In the genomic region with DNA sequence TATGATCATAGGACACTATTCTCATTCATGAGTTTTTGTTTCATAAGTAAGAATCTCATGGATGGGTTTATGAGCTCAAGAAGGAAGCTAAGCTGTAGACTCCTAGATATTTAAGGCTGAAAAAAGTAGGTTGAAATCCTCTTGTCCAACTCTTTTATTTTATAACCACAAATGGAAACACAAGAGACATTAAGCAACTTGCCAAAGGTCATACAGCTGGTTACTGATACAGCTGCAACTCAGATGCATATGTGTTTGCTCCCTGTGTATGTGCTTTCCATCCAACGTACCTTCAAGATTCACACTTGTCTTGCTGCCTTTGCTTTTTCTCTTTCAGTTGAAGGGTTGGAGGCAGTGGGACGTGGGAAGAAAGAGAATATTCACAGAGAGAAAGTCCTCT, we compare ENCODE assay signal across 16 cellular contexts.
DNase-seq lines count a peak whose midpoint lies in the region; ATAC-seq and TF ChIP-seq lines count a peak whose summit lies in the region.
"Had no signal": no experiment of that assay in that cellular context is flagged by ENCODE, and none has a peak within 500 bp of the region (broad histone marks: within the 10 kb centered on the region; RNA-seq: fewer than 3 reads in every experiment).

No MANE protein-coding gene starts in this region.

- intact Hi-C loops in activated T-helper 2 cell treated with anti-CD3 and anti-CD28 coated beads, Interferon-gamma antibody, Interleukin-2, Interleukin-4, amounts not matched to agents 10 μg/mL and 5 μg/mL and 100 μg/mL, durations not matched to agents 14 hours and 24 hours and 36 hours (cut with micrococcal nuclease): no loop called here

- peak overlapping the region; percentile 74 for H3K27ac Mint-ChIP-seq in stimulated activated naive CD8-positive, alpha-beta T cell treated with anti-CD3 and anti-CD28 coated beads, Interleukin-15, Interleukin-2, amounts not matched to agents 100 ng/mL and 50 ng/mL, for 24 hours
- H3K27ac Mint-ChIP-seq in activated T-helper 2 cell treated with anti-CD3 and anti-CD28 coated beads, Interferon-gamma antibody, Interleukin-2, Interleukin-4, amounts not matched to agents 10 μg/mL and 5 μg/mL and 100 μg/mL, durations not matched to agents 14 hours and 24 hours and 36 hours: no peak overlapping the region
- H3K27ac Mint-ChIP-seq: activated CD4-positive, alpha-beta T cell treated with anti-CD3 and anti-CD28 coated beads, Interleukin-2, amount 10 ng/mL, durations not matched to agents 7 days and 5 days; CD14-positive monocyte; immature natural killer cell had no signal

- H3K9me3 Mint-ChIP-seq in stimulated activated naive CD8-positive, alpha-beta T cell treated with anti-CD3 and anti-CD28 coated beads, Interleukin-15, Interleukin-2, amounts not matched to agents 100 ng/mL and 50 ng/mL, for 24 hours: peaks cover 5% of the 10 kb centered on the region
- no peaks in the 10 kb centered on the region for H3K9me3 Mint-ChIP-seq in activated T-helper 2 cell treated with anti-CD3 and anti-CD28 coated beads, Interferon-gamma antibody, Interleukin-2, Interleukin-4, amounts not matched to agents 10 μg/mL and 5 μg/mL and 100 μg/mL, durations not matched to agents 14 hours and 24 hours and 36 hours
- H3K9me3 Mint-ChIP-seq: activated CD4-positive, alpha-beta T cell treated with anti-CD3 and anti-CD28 coated beads, Interleukin-2, amount 10 ng/mL, durations not matched to agents 7 days and 5 days had no signal

- H3K36me3 Mint-ChIP-seq in stimulated activated naive CD8-positive, alpha-beta T cell treated with anti-CD3 and anti-CD28 coated beads, Interleukin-15, Interleukin-2, amounts not matched to agents 100 ng/mL and 50 ng/mL, for 24 hours (ENCODE audit: low read depth): no peaks in the 10 kb centered on the region
- H3K36me3 Mint-ChIP-seq in activated T-helper 2 cell treated with anti-CD3 and anti-CD28 coated beads, Interferon-gamma antibody, Interleukin-2, Interleukin-4, amounts not matched to agents 10 μg/mL and 5 μg/mL and 100 μg/mL, durations not matched to agents 14 hours and 24 hours and 36 hours (ENCODE audit: low read depth): no peaks in the 10 kb centered on the region
- H3K36me3 Mint-ChIP-seq: CD14-positive monocyte, immature natural killer cell had no signal

- no peak overlapping the region for H3K4me3 Mint-ChIP-seq in stimulated activated naive CD8-positive, alpha-beta T cell treated with anti-CD3 and anti-CD28 coated beads, Interleukin-15, Interleukin-2, amounts not matched to agents 100 ng/mL and 50 ng/mL, for 24 hours
- H3K4me3 Mint-ChIP-seq in activated T-helper 2 cell treated with anti-CD3 and anti-CD28 coated beads, Interferon-gamma antibody, Interleukin-2, Interleukin-4, amounts not matched to agents 10 μg/mL and 5 μg/mL and 100 μg/mL, durations not matched to agents 14 hours and 24 hours and 36 hours (ENCODE audit: low read depth): no peak overlapping the region
- H3K4me3 Mint-ChIP-seq: activated CD4-positive, alpha-beta T cell treated with anti-CD3 and anti-CD28 coated beads, Interleukin-2, amount 10 ng/mL, durations not matched to agents 7 days and 5 days; immature natural killer cell had no signal

- H3K4me1 Mint-ChIP-seq in stimulated activated naive CD8-positive, alpha-beta T cell treated with anti-CD3 and anti-CD28 coated beads, Interleukin-15, Interleukin-2, amounts not matched to agents 100 ng/mL and 50 ng/mL, for 24 hours (ENCODE audit: low read depth): peaks cover 43% of the 10 kb centered on the region
- peaks cover 30% of the 10 kb centered on the region for H3K4me1 Mint-ChIP-seq in activated T-helper 2 cell treated with anti-CD3 and anti-CD28 coated beads, Interferon-gamma antibody, Interleukin-2, Interleukin-4, amounts not matched to agents 10 μg/mL and 5 μg/mL and 100 μg/mL, durations not matched to agents 14 hours and 24 hours and 36 hours (ENCODE audit: low read depth)
- H3K4me1 Mint-ChIP-seq: activated CD4-positive, alpha-beta T cell treated with anti-CD3 and anti-CD28 coated beads, Interleukin-2, amount 10 ng/mL, durations not matched to agents 7 days and 5 days; immature natural killer cell had no signal

- H3K4me3 ChIP-seq in fibroblast of villous mesenchyme (ENCODE audit: low read depth, low read length): no peak overlapping the region

- no peak for TF ChIP-seq CTCF in fibroblast of villous mesenchyme (IDR thresholded peaks at IDR 0.05; ENCODE audit: insufficient read depth, low read depth, low read length)

- no peak for DNase-seq in stimulated activated naive CD8-positive, alpha-beta T cell treated with anti-CD3 and anti-CD28 coated beads, Interleukin-15, Interleukin-2, amounts not matched to agents 100 U/mL and 50 U/mL, for 24 hours
- DNase-seq in amniotic epithelial cell (ENCODE audit: low read depth) (peak; percentile 36), fibroblast of villous mesenchyme (ENCODE audit: low read depth) (peak; percentile 75), HUDEP-2 (lab: John Stamatoyannopoulos, UW; ENCODE audit: unreplicated experiment in 76 of 76) (no peak)
- no peak for DNase-seq in stimulated activated CD8-positive, alpha-beta memory T cell treated with anti-CD3 and anti-CD28 coated beads, Interleukin-4, amount 100 ng/mL, for 48 hours
- DNase-seq in activated T-helper 2 cell treated with anti-CD3 and anti-CD28 coated beads, Interferon-gamma antibody, Interleukin-2, Interleukin-4, amounts not matched to agents 10 μg/mL and 5 μg/mL and 100 μg/mL, durations not matched to agents 14 hours and 24 hours and 36 hours (ENCODE audit: low spot score): no peak
- DNase-seq: ACHN; activated CD4-positive, alpha-beta T cell treated with anti-CD3 and anti-CD28 coated beads, Interleukin-2, amount 10 ng/mL, durations not matched to agents 7 days and 5 days; immature natural killer cell; NCI-H1694 treated with DMSO at 0.1 percent for 48 hours; retina; SIG-M5; stimulated activated CD4-positive, alpha-beta T cell treated with anti-CD3 and anti-CD28 coated beads, Interleukin-12 subunit alpha, Interleukin-12 subunit beta, amount 100 ng/mL, for 4 hours had no signal

- peaks cover 61% of the 10 kb centered on the region for H3K27me3 Mint-ChIP-seq in stimulated activated naive CD8-positive, alpha-beta T cell treated with anti-CD3 and anti-CD28 coated beads, Interleukin-15, Interleukin-2, amounts not matched to agents 100 ng/mL and 50 ng/mL, for 24 hours
- H3K27me3 Mint-ChIP-seq in activated T-helper 2 cell treated with anti-CD3 and anti-CD28 coated beads, Interferon-gamma antibody, Interleukin-2, Interleukin-4, amounts not matched to agents 10 μg/mL and 5 μg/mL and 100 μg/mL, durations not matched to agents 14 hours and 24 hours and 36 hours (ENCODE audit: low read depth): peaks cover 40% of the 10 kb centered on the region

- no peak for ATAC-seq in stimulated activated naive CD8-positive, alpha-beta T cell treated with anti-CD3 and anti-CD28 coated beads, Interleukin-15, Interleukin-2, amounts not matched to agents 100 U/mL and 50 U/mL, for 24 hours
- no peak for ATAC-seq in GM19455 (IDR thresholded peaks at IDR 0.05; ENCODE audit: unreplicated experiment)

Comparison
In these comparisons a context has a peak if more than half of its experiments do, and no peak if none do; other contexts are left out.
1. DNase-seq: peak in amniotic epithelial cell (single experiment) and fibroblast of villous mesenchyme (single experiment); none in stimulated activated naive CD8-positive, alpha-beta T cell treated with anti-CD3 and anti-CD28 coated beads, Interleukin-15, Interleukin-2, amounts not matched to agents 100 U/mL and 50 U/mL, for 24 hours (single experiment), HUDEP-2 (0 of 76), stimulated activated CD8-positive, alpha-beta memory T cell treated with anti-CD3 and anti-CD28 coated beads, Interleukin-4, amount 100 ng/mL, for 48 hours (single experiment) and activated T-helper 2 cell treated with anti-CD3 and anti-CD28 coated beads, Interferon-gamma antibody, Interleukin-2, Interleukin-4, amounts not matched to agents 10 μg/mL and 5 μg/mL and 100 μg/mL, durations not matched to agents 14 hours and 24 hours and 36 hours (single experiment).